Comparison of ENCODE assay signal across 28 cellular contexts in genomic region chr2:18781541-18782280, GRCh38.
"Had no signal": no experiment of that assay in that cellular context is flagged by ENCODE, and none has a peak within 500 bp of the region (broad histone marks: within the 10 kb centered on the region; RNA-seq: fewer than 3 reads in every experiment).

No MANE protein-coding gene starts in this region.

- H3K27ac ChIP-seq: body of pancreas, cardiac muscle cell, epithelial cell of prostate, esophagus squamous epithelium, left lung, parathyroid adenoma, psoas muscle, testis, transverse colon had no signal

- H3K9me3 ChIP-seq: body of pancreas, esophagus squamous epithelium, psoas muscle, testis, transverse colon had no signal

- H3K27me3 ChIP-seq: body of pancreas, cardiac muscle cell, esophagus squamous epithelium, left lung, testis, transverse colon had no signal

- H3K36me3 Mint-ChIP-seq: activated CD8-positive, alpha-beta memory T cell treated with anti-CD3 and anti-CD28 coated beads, Interleukin-2, amount 10 ng/mL, durations not matched to agents 7 days and 5 days had no signal

- FAIRE-seq: frontal cortex had no signal

- H3K9ac ChIP-seq: parathyroid adenoma had no signal

- H3K27ac Mint-ChIP-seq: activated CD4-positive, alpha-beta T cell treated with anti-CD3 and anti-CD28 coated beads for 36 hours; activated CD8-positive, alpha-beta memory T cell treated with anti-CD3 and anti-CD28 coated beads, Interleukin-2, amount 10 ng/mL, durations not matched to agents 7 days and 5 days; activated CD8-positive, alpha-beta T cell treated with anti-CD3 and anti-CD28 coated beads, Interleukin-2, amount 10 ng/mL, durations not matched to agents 7 days and 5 days; activated naive CD4-positive, alpha-beta T cell treated with anti-CD3 and anti-CD28 coated beads, Interleukin-2, amount 50 U/mL, for 72 hours; activated T-helper 2 cell treated with anti-CD3 and anti-CD28 coated beads, Interferon-gamma antibody, Interleukin-2, Interleukin-4, amounts not matched to agents 10 μg/mL and 5 μg/mL and 100 μg/mL, durations not matched to agents 14 hours and 24 hours and 36 hours; endodermal cell; naive B cell had no signal

- H3K36me3 ChIP-seq: cardiac muscle cell, esophagus squamous epithelium, left lung, transverse colon had no signal

- H3K79me2 ChIP-seq: parathyroid adenoma had no signal

- H3K4me3 ChIP-seq: body of pancreas, cardiac muscle cell, esophagus squamous epithelium, left lung, psoas muscle, testis, transverse colon had no signal

- ATAC-seq: activated CD4-positive, alpha-beta T cell treated with anti-CD3 and anti-CD28 coated beads for 36 hours; activated CD8-positive, alpha-beta memory T cell treated with anti-CD3 and anti-CD28 coated beads, Interleukin-2, amount 10 ng/mL, durations not matched to agents 7 days and 5 days; activated CD8-positive, alpha-beta T cell treated with anti-CD3 and anti-CD28 coated beads, Interleukin-2, amount 10 ng/mL, durations not matched to agents 7 days and 5 days; activated naive CD4-positive, alpha-beta T cell treated with anti-CD3 and anti-CD28 coated beads, Interleukin-2, amount 50 U/mL, for 72 hours; body of pancreas; left lung; psoas muscle had no signal

- H2AFZ ChIP-seq: parathyroid adenoma had no signal

- H3K27me3 Mint-ChIP-seq: activated CD4-positive, alpha-beta T cell treated with anti-CD3 and anti-CD28 coated beads for 36 hours; activated CD8-positive, alpha-beta memory T cell treated with anti-CD3 and anti-CD28 coated beads, Interleukin-2, amount 10 ng/mL, durations not matched to agents 7 days and 5 days had no signal

- H3K4me1 Mint-ChIP-seq: activated CD4-positive, alpha-beta T cell treated with anti-CD3 and anti-CD28 coated beads for 36 hours; activated CD8-positive, alpha-beta memory T cell treated with anti-CD3 and anti-CD28 coated beads, Interleukin-2, amount 10 ng/mL, durations not matched to agents 7 days and 5 days; naive B cell had no signal

- H3K4me3 Mint-ChIP-seq: activated CD4-positive, alpha-beta T cell treated with anti-CD3 and anti-CD28 coated beads for 36 hours; activated CD8-positive, alpha-beta memory T cell treated with anti-CD3 and anti-CD28 coated beads, Interleukin-2, amount 10 ng/mL, durations not matched to agents 7 days and 5 days; activated CD8-positive, alpha-beta T cell treated with anti-CD3 and anti-CD28 coated beads, Interleukin-2, amount 10 ng/mL, durations not matched to agents 7 days and 5 days; endodermal cell; naive B cell had no signal

- H3K9me3 Mint-ChIP-seq: activated naive CD4-positive, alpha-beta T cell treated with anti-CD3 and anti-CD28 coated beads, Interleukin-2, amount 50 U/mL, for 72 hours; activated T-helper 2 cell treated with anti-CD3 and anti-CD28 coated beads, Interferon-gamma antibody, Interleukin-2, Interleukin-4, amounts not matched to agents 10 μg/mL and 5 μg/mL and 100 μg/mL, durations not matched to agents 14 hours and 24 hours and 36 hours had no signal

- H3K4me1 ChIP-seq: body of pancreas, esophagus squamous epithelium, left lung, psoas muscle, testis, transverse colon had no signal

- DNase-seq: activated CD4-positive, alpha-beta T cell treated with anti-CD3 and anti-CD28 coated beads for 36 hours; activated CD4-positive, CD25-positive, alpha-beta regulatory T cell; activated CD8-positive, alpha-beta memory T cell treated with anti-CD3 and anti-CD28 coated beads, Interleukin-2, amount 10 ng/mL, durations not matched to agents 7 days and 5 days; activated CD8-positive, alpha-beta T cell treated with anti-CD3 and anti-CD28 coated beads, Interleukin-2, amount 10 ng/mL, durations not matched to agents 7 days and 5 days; activated naive CD4-positive, alpha-beta T cell; activated T-cell treated with anti-CD3 and anti-CD28 coated beads, Interleukin-2, amount 50 U/mL, for 48 hours; anterior cingulate cortex; body of pancreas; cerebellar nuclear complex; cortex of kidney; endodermal cell; esophagus squamous epithelium; kidney glomerular epithelial cell; left lung; naive B cell; psoas muscle; stimulated activated CD4-positive, alpha-beta T cell treated with anti-CD3 and anti-CD28 coated beads, Interleukin-15, amount 100 ng/mL, for 24 hours; stimulated activated CD4-positive, alpha-beta T cell treated with anti-CD3 and anti-CD28 coated beads, Interleukin-2, amount 100 ng/mL, for 24 hours; stimulated activated naive CD4-positive, alpha-beta T cell; T-helper 2 cell; testis; transverse colon had no signal
